8 cellular contexts compared by ENCODE assay signal in the genomic region with DNA sequence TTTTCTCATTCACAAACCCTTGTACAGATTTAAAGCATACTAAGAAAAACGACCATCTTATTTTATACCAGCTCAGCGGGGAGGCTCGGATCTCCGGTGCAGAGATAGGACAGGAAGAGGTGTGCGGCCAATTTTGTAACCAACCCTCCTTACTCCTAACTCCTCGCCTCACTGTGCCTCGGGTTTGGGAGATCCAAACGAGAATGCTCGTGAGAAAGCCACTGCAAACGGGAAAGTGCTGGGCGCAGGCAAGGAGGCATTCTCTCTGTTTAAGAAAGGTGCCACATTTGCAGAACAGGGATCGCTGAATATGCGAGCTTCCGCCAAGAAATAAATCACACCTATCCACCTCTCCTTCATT. TPM values are rescaled to one million over a fixed set of nuclear protein-coding genes. Genes with fewer than 3 reads are reported as not detected.
A peak's percentile ranks its signal among the peaks of the same experiment; 100 is the strongest.
DNase-seq lines count a peak whose midpoint lies in the region; ATAC-seq, FAIRE-seq and TF ChIP-seq lines count a peak whose summit lies in the region.

No MANE protein-coding gene starts in this region.

- H2AFZ ChIP-seq in HCT116 (ENCODE audit: low read depth, low read length, poor library complexity, severe bottlenecking), result peak overlapping the region; percentile 39

- FAIRE-seq in D721Med (lab: Jason Lieb, UNC), result no peak

- H3K79me2 ChIP-seq in HCT116 (ENCODE audit: insufficient read depth, low read length), result peaks cover 40% of the 10 kb centered on the region

- peak overlapping the region; percentile 94 for H3K4me2 ChIP-seq in HCT116 (ENCODE audit: low read length)

- ATAC-seq in HCT116, result no peak
- ATAC-seq in activated T-cell treated with anti-CD3 and anti-CD28 coated beads, Interleukin-2, amount 50 U/mL, for 4 hours, result no peak
- ATAC-seq in stimulated activated memory B cell treated with anti-CD40 and anti-IgM and Interleukin-4, amounts not matched to agents 10 μg/mL and 1 μg/mL and 100 μg/mL, for 72 hours, result no peak
- ATAC-seq in GM19324 (IDR thresholded peaks at IDR 0.05; ENCODE audit: low FRiP score, unreplicated experiment), result no peak

- no peaks in the 10 kb centered on the region for H3K9me3 ChIP-seq in CD8-positive, alpha-beta memory T cell (ENCODE audit: low read length)
- H3K9me3 ChIP-seq in HCT116 (ENCODE audit: control insufficient read depth in 1 of 2, insufficient read depth in 1 of 2, low read depth in 1 of 2, low read length in 2 of 2) (peaks cover 6 to 8% of the 10 kb centered on the region in 2 experiments; a peak in 1 of 4 replicates), iPS-15b (ENCODE audit: control insufficient read depth, insufficient read depth, low read length) (no peaks in the 10 kb centered on the region)

- H4K20me1 ChIP-seq in HCT116 (ENCODE audit: insufficient read depth), result peaks cover 10% of the 10 kb centered on the region; the same call in 1 of the 2 replicates

- H3K27me3 Mint-ChIP-seq in CD8-positive, alpha-beta memory T cell, result no peaks in the 10 kb centered on the region
- no peaks in the 10 kb centered on the region for H3K27me3 Mint-ChIP-seq in activated T-cell treated with anti-CD3 and anti-CD28 coated beads, Interleukin-2, amount 50 U/mL, for 4 hours (ENCODE audit: low read depth)
- H3K27me3 Mint-ChIP-seq in stimulated activated memory B cell treated with anti-CD40 and anti-IgM and Interleukin-4, amounts not matched to agents 10 μg/mL and 1 μg/mL and 100 μg/mL, for 72 hours, result no peaks in the 10 kb centered on the region

- no peak for DNase-seq in CD8-positive, alpha-beta memory T cell
- DNase-seq in HCT116 (ENCODE audit: low read depth, low spot score), result no peak
- no peak for DNase-seq in activated T-cell treated with anti-CD3 and anti-CD28 coated beads, Interleukin-2, amount 50 U/mL, for 4 hours
- no peak for DNase-seq in NCI-H2107 treated with DMSO at 0.1 percent for 48 hours (lab: John Stamatoyannopoulos, UW; ENCODE audit: unreplicated experiment)
- DNase-seq in D721Med (ENCODE audit: insufficient read length, low spot score), result no peak

- H3K4me3 Mint-ChIP-seq in CD8-positive, alpha-beta memory T cell, result peak overlapping the region; percentile 90 to 97 (median 95)
- H3K4me3 Mint-ChIP-seq in activated T-cell treated with anti-CD3 and anti-CD28 coated beads, Interleukin-2, amount 50 U/mL, for 4 hours, result peak overlapping the region; percentile 96
- peak overlapping the region; percentile 89 for H3K4me3 Mint-ChIP-seq in stimulated activated memory B cell treated with anti-CD40 and anti-IgM and Interleukin-4, amounts not matched to agents 10 μg/mL and 1 μg/mL and 100 μg/mL, for 72 hours

- no peaks in the 10 kb centered on the region for H3K36me3 ChIP-seq in CD8-positive, alpha-beta memory T cell (ENCODE audit: insufficient read depth, low read length)
- H3K36me3 ChIP-seq in HCT116 (ENCODE audit: control insufficient read depth in 1 of 2, insufficient read depth in 2 of 2, low read length in 2 of 2), result peaks cover 3 to 9% of the 10 kb centered on the region in 2 experiments; a peak in 2 of 4 replicates
- no peaks in the 10 kb centered on the region for H3K36me3 ChIP-seq in iPS-15b (ENCODE audit: control insufficient read depth, insufficient read depth, low read length)

- H3K4me1 Mint-ChIP-seq in CD8-positive, alpha-beta memory T cell, result peaks cover 50 to 54% (median 53%) of the 10 kb centered on the region in 3 donors
- H3K4me1 Mint-ChIP-seq in activated T-cell treated with anti-CD3 and anti-CD28 coated beads, Interleukin-2, amount 50 U/mL, for 4 hours (ENCODE audit: low read depth), result peaks cover 35% of the 10 kb centered on the region
- H3K4me1 Mint-ChIP-seq in stimulated activated memory B cell treated with anti-CD40 and anti-IgM and Interleukin-4, amounts not matched to agents 10 μg/mL and 1 μg/mL and 100 μg/mL, for 72 hours, result peaks cover 34% of the 10 kb centered on the region

- TF ChIP-seq POLR2A in HCT116 (IDR thresholded peaks at IDR 0.05; ENCODE audit: borderline replicate concordance, extremely low read depth, insufficient read depth, insufficient read length), result no peak

- RAD21 ChIA-PET in HCT116 (lab: Charles Lee; ENCODE audit: low non-redundant PET in 1 of 2, low total read pairs in 2 of 2, uncharacterized antibody in 2 of 2, unreplicated experiment in 2 of 2), result no interaction called here

- peak overlapping the region; percentile 53 for H3K27ac ChIP-seq in CD8-positive, alpha-beta memory T cell (ENCODE audit: low read depth, low read length)
- peak overlapping the region; percentile 87 for H3K27ac ChIP-seq in HCT116 (ENCODE audit: low read depth, low read length)

- H3K4me1 ChIP-seq in CD8-positive, alpha-beta memory T cell (ENCODE audit: insufficient read depth, low read length), result peaks cover 36% of the 10 kb centered on the region
- peaks cover 7 to 14% of the 10 kb centered on the region in 2 experiments; a peak in 3 of 4 replicates for H3K4me1 ChIP-seq in HCT116 (ENCODE audit: control insufficient read depth in 1 of 2, insufficient read depth in 2 of 2, low read length in 2 of 2)
- H3K4me1 ChIP-seq in iPS-15b (ENCODE audit: control insufficient read depth, insufficient read depth, low read length), result peaks cover 3% of the 10 kb centered on the region

- H3K27ac Mint-ChIP-seq in CD8-positive, alpha-beta memory T cell, result peak overlapping the region; percentile 77 to 94 (median 90)
- H3K27ac Mint-ChIP-seq in stimulated activated memory B cell treated with anti-CD40 and anti-IgM and Interleukin-4, amounts not matched to agents 10 μg/mL and 1 μg/mL and 100 μg/mL, for 72 hours, result peak overlapping the region; percentile 86

- CTCF ChIA-PET in CD8-positive, alpha-beta memory T cell (lab: Charles Lee), result interaction anchor here (1.0 to 1.4 kb wide), 6 partner anchors 14 to 651 kb away, joined by 3 to 5 read pairs (median 4); a partner anchor contains a TSS
- CTCF ChIA-PET in HCT116 (lab: Charles Lee), result interaction anchor here (0.9 kb wide), 1 partner anchor 43 kb away, joined by 3 read pairs; no protein-coding TSS in a partner anchor

- POLR2A ChIA-PET in CD8-positive, alpha-beta memory T cell (lab: Charles Lee), result interaction anchor here (0.5 to 1.0 kb wide), 4 partner anchors 12 to 349 kb away, joined by 3 to 7 read pairs (median 6); a partner anchor contains a TSS
- POLR2A ChIA-PET in HCT116 (lab: Charles Lee), result no interaction called here

- H3K9me3 Mint-ChIP-seq in CD8-positive, alpha-beta memory T cell, result no peaks in the 10 kb centered on the region
- no peaks in the 10 kb centered on the region for H3K9me3 Mint-ChIP-seq in activated T-cell treated with anti-CD3 and anti-CD28 coated beads, Interleukin-2, amount 50 U/mL, for 4 hours
- H3K9me3 Mint-ChIP-seq in stimulated activated memory B cell treated with anti-CD40 and anti-IgM and Interleukin-4, amounts not matched to agents 10 μg/mL and 1 μg/mL and 100 μg/mL, for 72 hours, result no peaks in the 10 kb centered on the region

- peaks cover 3 to 23% (median 4%) of the 10 kb centered on the region in 3 donors for H3K36me3 Mint-ChIP-seq in CD8-positive, alpha-beta memory T cell
- H3K36me3 Mint-ChIP-seq in activated T-cell treated with anti-CD3 and anti-CD28 coated beads, Interleukin-2, amount 50 U/mL, for 4 hours (ENCODE audit: insufficient read depth), result peaks cover 12% of the 10 kb centered on the region
- H3K36me3 Mint-ChIP-seq in stimulated activated memory B cell treated with anti-CD40 and anti-IgM and Interleukin-4, amounts not matched to agents 10 μg/mL and 1 μg/mL and 100 μg/mL, for 72 hours, result peaks cover 13% of the 10 kb centered on the region

- TF ChIP-seq CTCF in HCT116 (IDR thresholded peaks at IDR 0.05 in 2 of 3, conservative IDR thresholded peaks at IDR 0.05 in 1 of 3; ENCODE audit: borderline replicate concordance in 1 of 3, insufficient read depth in 1 of 3, low read depth in 2 of 3, low read length in 2 of 3) (no peak), D721Med (IDR thresholded peaks at IDR 0.05; ENCODE audit: insufficient read depth, missing control alignments) (no peak)

- H3K9me2 ChIP-seq in HCT116 (ENCODE audit: insufficient read depth), result no peaks in the 10 kb centered on the region

- BruUV-seq in HCT116 (replicated peaks; lab: Mats Ljungman, UMichigan), result no TSS peak

- peak overlapping the region; percentile 94 for H3K4me3 ChIP-seq in CD8-positive, alpha-beta memory T cell (ENCODE audit: low read length)
- peak overlapping the region; percentile 84 to 85 for H3K4me3 ChIP-seq in HCT116 (replicated peaks in 1 of 2; ENCODE audit: low read depth in 1 of 2, low read length in 2 of 2)
- peak overlapping the region; percentile 83 for H3K4me3 ChIP-seq in iPS-15b (ENCODE audit: low read depth, low read length)

- TF ChIP-seq RAD21 in HCT116 (IDR thresholded peaks at IDR 0.05; ENCODE audit: low read depth), result no peak

- intact Hi-C loops in HCT116 (cut with micrococcal nuclease), result loop anchor here (10.0 kb wide), 1 partner anchor 1181 kb away; a partner anchor contains a TSS

- peak overlapping the region; percentile 95 for H3K9ac ChIP-seq in HCT116 (ENCODE audit: low read length)
- H3K9ac ChIP-seq in iPS-15b (ENCODE audit: low read depth, low read length), result no peak overlapping the region

- no peaks in the 10 kb centered on the region for H3K27me3 ChIP-seq in CD8-positive, alpha-beta memory T cell (ENCODE audit: insufficient read depth, low read length, poor library complexity, severe bottlenecking)
- H3K27me3 ChIP-seq in HCT116 (ENCODE audit: insufficient read depth, low read length), result no peaks in the 10 kb centered on the region
- no peaks in the 10 kb centered on the region for H3K27me3 ChIP-seq in iPS-15b (ENCODE audit: control insufficient read depth, insufficient read depth, low read length)

RNA-seq across cellular contexts. Expression of a gene that starts 1.1 kb away (rescaled TPM):
- total RNA-seq in CD8-positive, alpha-beta memory T cell, result 10 to 100 TPM; 52.1 to 55.3 TPM
- polyA plus RNA-seq in CD8-positive, alpha-beta memory T cell, result 103 TPM
- 68.6 TPM for total RNA-seq in HCT116 (2021; ENCODE audit: unreplicated experiment)
- 34.1 and 43.0 TPM in 2 replicates for polyA plus RNA-seq in HCT116 (2012)
- 10 to 100 TPM; 64.6 to 78.2 (median 76.2) TPM for total RNA-seq in activated T-cell treated with anti-CD3 and anti-CD28 coated beads, Interleukin-2, amount 50 U/mL, for 4 hours

RNA-seq across cellular contexts. Expression of a gene that starts 46.3 kb away (rescaled TPM):
- 10 to 100 TPM; 58.9 to 60.5 TPM for total RNA-seq in CD8-positive, alpha-beta memory T cell
- polyA plus RNA-seq in CD8-positive, alpha-beta memory T cell, result 29.8 TPM
- total RNA-seq in HCT116 (2021; ENCODE audit: unreplicated experiment), result 2.5 TPM
- polyA plus RNA-seq in HCT116 (2012), result 0.37 and 0.44 TPM in 2 replicates
- total RNA-seq in activated T-cell treated with anti-CD3 and anti-CD28 coated beads, Interleukin-2, amount 50 U/mL, for 4 hours, result 10 to 100 TPM; 45.0 to 71.4 (median 66.6) TPM

RNA-seq across cellular contexts. Expression of a gene that starts 56.4 kb away (rescaled TPM):
- 10 to 100 TPM; 60.8 to 61.9 TPM for total RNA-seq in CD8-positive, alpha-beta memory T cell
- 74.5 TPM for polyA plus RNA-seq in CD8-positive, alpha-beta memory T cell
- 68.3 TPM for total RNA-seq in HCT116 (2021; ENCODE audit: unreplicated experiment)
- polyA plus RNA-seq in HCT116 (2012), result 18.9 and 21.1 TPM in 2 replicates
- total RNA-seq in activated T-cell treated with anti-CD3 and anti-CD28 coated beads, Interleukin-2, amount 50 U/mL, for 4 hours, result 10 to 100 TPM; 55.2 to 59.8 (median 59.3) TPM

Comparison
In these comparisons a context has a peak if more than half of its experiments do, and no peak if none do; other contexts are left out.
1. RNA of a gene that starts 46.3 kb away (total RNA-seq): 45.0 to 71.4 TPM in activated T-cell treated with anti-CD3 and anti-CD28 coated beads, Interleukin-2, amount 50 U/mL, for 4 hours and 58.9 to 60.5 TPM in CD8-positive, alpha-beta memory T cell; 2.5 TPM in HCT116 (single experiment); every median in the first group is over 10 times any median in the second.
2. Peak in every context shown above with its lines, with median percentiles within 50 percentile points of each other: H3K4me3 ChIP-seq and H3K4me3 Mint-ChIP-seq.